In the genomic region with DNA sequence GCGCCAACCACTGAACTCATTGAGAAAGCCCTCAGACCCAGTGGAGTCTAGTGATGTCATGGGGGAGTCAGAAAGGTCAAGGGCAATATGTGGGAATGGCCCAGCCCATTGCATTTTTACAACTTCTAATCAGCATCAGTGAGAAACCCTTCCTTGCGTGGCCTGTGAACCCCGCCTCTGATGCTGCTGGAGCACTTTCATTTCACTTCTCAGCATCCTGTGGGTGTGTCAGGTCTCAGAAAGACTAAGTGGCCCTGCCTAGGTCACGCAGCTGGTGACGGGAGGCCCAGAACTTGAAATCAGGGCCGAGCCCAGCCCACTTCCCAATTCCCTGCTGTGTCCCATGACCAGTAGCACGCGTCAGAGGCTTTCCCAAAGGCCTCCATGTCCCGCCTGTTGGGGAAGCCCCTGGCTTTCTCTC, we compare ENCODE assay signal across 1 cellular context.
A peak's percentile ranks its signal among the peaks of the same experiment; 100 is the strongest.
TF ChIP-seq lines count a peak whose summit lies in the region.

No MANE protein-coding gene starts in this region.

TF ChIP-seq in K562, 482 proteins besides CTCF, POLR2A, EP300 and RAD21:
- no peak for TF ChIP-seq PHB (CRISPR knock-in tag; IDR thresholded peaks at IDR 0.05)
- TF ChIP-seq ARNT (IDR thresholded peaks at IDR 0.05), result no peak
- TF ChIP-seq ZNF133 (CRISPR knock-in tag; IDR thresholded peaks at IDR 0.05), result no peak
- no peak for TF ChIP-seq ASH1L (IDR thresholded peaks at IDR 0.05; ENCODE audit: borderline replicate concordance, low read depth, partially characterized antibody)
- TF ChIP-seq ZNF444 (CRISPR knock-in tag; IDR thresholded peaks at IDR 0.05), result no peak
- TF ChIP-seq ZNF766 (CRISPR knock-in tag; conservative IDR thresholded peaks at IDR 0.05), result peak; percentile 62; the same call in 1 of the 2 replicates
- peak; percentile 23; the same call in 1 of the 2 replicates for TF ChIP-seq ESRRA (IDR thresholded peaks at IDR 0.05; ENCODE audit: borderline replicate concordance, low read depth)
- no peak for TF ChIP-seq POLR2AphosphoS5 (IDR thresholded peaks at IDR 0.05; ENCODE audit: control insufficient read depth, insufficient read depth, low read depth, low read length)
- no peak for TF ChIP-seq ZNF212 (CRISPR knock-in tag; IDR thresholded peaks at IDR 0.05)
- TF ChIP-seq, protein P1, sequence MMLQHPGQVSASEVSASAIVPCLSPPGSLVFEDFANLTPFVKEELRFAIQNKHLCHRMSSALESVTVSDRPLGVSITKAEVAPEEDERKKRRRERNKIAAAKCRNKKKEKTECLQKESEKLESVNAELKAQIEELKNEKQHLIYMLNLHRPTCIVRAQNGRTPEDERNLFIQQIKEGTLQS (IDR thresholded peaks at IDR 0.05), result 0 out of 2 replicates have a peak, but pooled peaks have one; percentile 12
- TF ChIP-seq, protein P1 (CRISPR knock-in tag; conservative IDR thresholded peaks at IDR 0.05), result no peak
- no peak for TF ChIP-seq ZNF696 (CRISPR knock-in tag; conservative IDR thresholded peaks at IDR 0.05)
- peak; percentile 58; the same call in 1 of the 2 replicates for TF ChIP-seq CTBP1 (IDR thresholded peaks at IDR 0.05; ENCODE audit: borderline replicate concordance)
